In genomic region chr18:44959013-44959412, GRCh38 we compare ENCODE assay signal across 31 cellular contexts.
"Had no signal": no experiment of that assay in that cellular context is flagged by ENCODE, and none has a peak within 500 bp of the region (broad histone marks: within the 10 kb centered on the region; RNA-seq: fewer than 3 reads in every experiment).

No MANE protein-coding gene starts in this region.

- H3K4me2 ChIP-seq: PC-9 had no signal

- H3K9me3 ChIP-seq: adrenal gland, MG63 had no signal

- H3K36me3 Mint-ChIP-seq: activated naive CD4-positive, alpha-beta T cell treated with anti-CD3 and anti-CD28 coated beads, Interleukin-2, amount 50 U/mL, for 72 hours had no signal

- H3K9me3 Mint-ChIP-seq: activated B cell treated with CpG ODN at 0.5 μM for 24 hours; activated CD4-positive, alpha-beta memory T cell treated with anti-CD3 and anti-CD28 coated beads, Interleukin-2, amount 10 ng/mL, durations not matched to agents 7 days and 5 days; brain had no signal

- H3K27ac ChIP-seq: adrenal gland, PC-9, RWPE1, VCaP had no signal

- H3K4me1 Mint-ChIP-seq: activated CD4-positive, alpha-beta memory T cell treated with anti-CD3 and anti-CD28 coated beads, Interleukin-2, amount 10 ng/mL, durations not matched to agents 7 days and 5 days; activated CD8-positive, alpha-beta memory T cell treated with anti-CD3 and anti-CD28 coated beads, Interleukin-2, amount 10 ng/mL, durations not matched to agents 7 days and 5 days had no signal

- ATAC-seq: activated CD8-positive, alpha-beta memory T cell treated with anti-CD3 and anti-CD28 coated beads, Interleukin-2, amount 10 ng/mL, durations not matched to agents 7 days and 5 days; activated naive CD4-positive, alpha-beta T cell treated with anti-CD3 and anti-CD28 coated beads, Interleukin-2, amount 50 U/mL, for 72 hours; Right ventricle myocardium inferior had no signal

- H3K36me3 ChIP-seq: adrenal gland, MG63 had no signal

- H3K27me3 ChIP-seq: adrenal gland, MG63 had no signal

- DNase-seq: activated B cell treated with CpG ODN at 0.5 μM for 24 hours; activated CD4-positive, alpha-beta memory T cell treated with anti-CD3 and anti-CD28 coated beads, Interleukin-2, amount 10 ng/mL, durations not matched to agents 7 days and 5 days; activated CD4-positive, alpha-beta T cell treated with anti-CD3 and anti-CD28 coated beads for 4 hours; activated CD4-positive, CD25-positive, alpha-beta regulatory T cell treated with anti-CD3 and anti-CD28 coated beads, Interleukin-2, amount 50 U/mL, for 72 hours; activated CD8-positive, alpha-beta memory T cell treated with anti-CD3 and anti-CD28 coated beads for 24 hours; activated CD8-positive, alpha-beta memory T cell treated with anti-CD3 and anti-CD28 coated beads, Interleukin-2, amount 10 ng/mL, durations not matched to agents 7 days and 5 days; activated CD8-positive, alpha-beta memory T cell treated with anti-CD3 and anti-CD28 coated beads, Interleukin-2, amount 50 U/mL, for 48 hours; activated effector memory CD4-positive, alpha-beta T cell treated with Interleukin-2 at 50 U/mL for 16 hours; activated naive CD4-positive, alpha-beta T cell; activated T-cell treated with anti-CD3 and anti-CD28 coated beads, Interleukin-2, amount 50 U/mL, for 48 hours; adrenal gland; Kasumi-1; KG1; MG63; NCI-H1048; NCI-H1105 treated with DMSO at 0.1 percent for 48 hours; NCI-H1436 treated with DMSO at 0.1 percent for 48 hours; NCI-H1694 treated with DMSO at 0.1 percent for 48 hours; NCI-H2029; NCI-H345; NCI-H524 treated with DMSO at 0.1 percent for 48 hours; PC-9; SW 1271; T-helper 1 cell; T-helper 2 cell; T-helper 9 cell had no signal

- H3K27ac Mint-ChIP-seq: activated B cell treated with CpG ODN at 0.5 μM for 24 hours; activated CD4-positive, alpha-beta memory T cell treated with anti-CD3 and anti-CD28 coated beads, Interleukin-2, amount 10 ng/mL, durations not matched to agents 7 days and 5 days; activated CD8-positive, alpha-beta memory T cell treated with anti-CD3 and anti-CD28 coated beads, Interleukin-2, amount 10 ng/mL, durations not matched to agents 7 days and 5 days; activated naive CD4-positive, alpha-beta T cell treated with anti-CD3 and anti-CD28 coated beads, Interleukin-2, amount 50 U/mL, for 72 hours had no signal

- H3K4me3 ChIP-seq: adrenal gland, MG63, PC-9 had no signal

- H2AFZ ChIP-seq: PC-9 had no signal

- H3K27me3 Mint-ChIP-seq: activated B cell treated with CpG ODN at 0.5 μM for 24 hours; activated CD8-positive, alpha-beta memory T cell treated with anti-CD3 and anti-CD28 coated beads, Interleukin-2, amount 10 ng/mL, durations not matched to agents 7 days and 5 days; brain had no signal

- H3K4me3 Mint-ChIP-seq: activated B cell treated with CpG ODN at 0.5 μM for 24 hours; activated CD4-positive, alpha-beta memory T cell treated with anti-CD3 and anti-CD28 coated beads, Interleukin-2, amount 10 ng/mL, durations not matched to agents 7 days and 5 days; activated CD8-positive, alpha-beta memory T cell treated with anti-CD3 and anti-CD28 coated beads, Interleukin-2, amount 10 ng/mL, durations not matched to agents 7 days and 5 days; brain had no signal
